ENCODE assay signal across 27 cellular contexts in genomic region chrX:153988493-153988892, GRCh38. TPM values are rescaled to one million over a fixed set of nuclear protein-coding genes. Genes with fewer than 3 reads are reported as not detected.
"Had no signal": no experiment of that assay in that cellular context is flagged by ENCODE, and none has a peak within 500 bp of the region (broad histone marks: within the 10 kb centered on the region; RNA-seq: fewer than 3 reads in every experiment).

No MANE protein-coding gene starts in this region.

- H3K27me3 ChIP-seq: sigmoid colon, transverse colon had no signal

- DNase-seq: activated CD4-positive, alpha-beta T cell treated with anti-CD3 and anti-CD28 coated beads, Interleukin-2, amount 50 U/mL, for 1 hour; activated effector memory CD4-positive, alpha-beta T cell treated with Interleukin-2 at 50 U/mL for 16 hours; activated T-cell treated with anti-CD3 and anti-CD28 coated beads, Interleukin-2, amount 50 U/mL, for 72 hours; effector memory CD8-positive, alpha-beta T cell; foreskin melanocyte; kidney; naive thymus-derived CD4-positive, alpha-beta T cell; occipital lobe; sigmoid colon; stimulated activated CD4-positive, alpha-beta T cell treated with anti-CD3 and anti-CD28 coated beads, Interleukin-15, amount 100 ng/mL, for 24 hours; T-cell; transverse colon had no signal

- ATAC-seq: activated CD4-positive, CD25-positive, alpha-beta regulatory T cell treated with anti-CD3 and anti-CD28 coated beads, Interleukin-2, amount 50 U/mL, for 24 hours; activated T-cell treated with anti-CD3 and anti-CD28 coated beads, Interleukin-2, amount 50 U/mL, for 72 hours; effector memory CD8-positive, alpha-beta T cell; esophagus mucosa; left lobe of liver; naive thymus-derived CD4-positive, alpha-beta T cell; stimulated activated memory B cell treated with anti-CD40 and anti-IgM and Interleukin-4, amounts not matched to agents 10 μg/mL and 1 μg/mL and 100 μg/mL, for 72 hours; T-cell had no signal

- H3K9me3 Mint-ChIP-seq: activated naive CD4-positive, alpha-beta T cell treated with anti-CD3 and anti-CD28 coated beads, Interleukin-2, amount 50 U/mL, for 24 hours; activated T-cell treated with anti-CD3 and anti-CD28 coated beads, Interleukin-2, amount 50 U/mL, for 72 hours; central memory CD8-positive, alpha-beta T cell; effector memory CD8-positive, alpha-beta T cell; neural crest cell; stimulated activated memory B cell treated with anti-CD40 and anti-IgM and Interleukin-4, amounts not matched to agents 10 μg/mL and 1 μg/mL and 100 μg/mL, for 72 hours; T-cell; T-helper 2 cell treated with Interferon-gamma antibody and Interleukin-4, amounts not matched to agents 5 μg/mL and 100 μg/mL, for 36 hours had no signal

- H3K36me3 ChIP-seq: sigmoid colon, transverse colon had no signal

- H3K27me3 Mint-ChIP-seq: activated naive CD4-positive, alpha-beta T cell treated with anti-CD3 and anti-CD28 coated beads, Interleukin-2, amount 50 U/mL, for 24 hours; central memory CD8-positive, alpha-beta T cell; effector memory CD8-positive, alpha-beta T cell; naive thymus-derived CD4-positive, alpha-beta T cell; stimulated activated memory B cell treated with anti-CD40 and anti-IgM and Interleukin-4, amounts not matched to agents 10 μg/mL and 1 μg/mL and 100 μg/mL, for 72 hours had no signal

- H3K9me3 ChIP-seq: sigmoid colon, transverse colon had no signal

- H3K4me3 Mint-ChIP-seq: activated naive CD4-positive, alpha-beta T cell treated with anti-CD3 and anti-CD28 coated beads, Interleukin-2, amount 50 U/mL, for 24 hours; activated T-cell treated with anti-CD3 and anti-CD28 coated beads, Interleukin-2, amount 50 U/mL, for 72 hours; central memory CD8-positive, alpha-beta T cell; effector memory CD8-positive, alpha-beta T cell; neural crest cell; stimulated activated memory B cell treated with anti-CD40 and anti-IgM and Interleukin-4, amounts not matched to agents 10 μg/mL and 1 μg/mL and 100 μg/mL, for 72 hours had no signal

- FAIRE-seq: astrocyte, colon, endothelial cell of umbilical vein, kidney, urothelium cell line had no signal

- H3K36me3 Mint-ChIP-seq: activated naive CD4-positive, alpha-beta T cell treated with anti-CD3 and anti-CD28 coated beads, Interleukin-2, amount 50 U/mL, for 24 hours; naive thymus-derived CD4-positive, alpha-beta T cell; stimulated activated memory B cell treated with anti-CD40 and anti-IgM and Interleukin-4, amounts not matched to agents 10 μg/mL and 1 μg/mL and 100 μg/mL, for 72 hours; T-cell had no signal

- H3K4me1 ChIP-seq: sigmoid colon had no signal

- H3K4me3 ChIP-seq: lung, sigmoid colon, smooth muscle cell, transverse colon had no signal

- H3K27ac ChIP-seq: sigmoid colon, transverse colon, VCaP had no signal

- H3K27ac Mint-ChIP-seq: activated T-cell treated with anti-CD3 and anti-CD28 coated beads, Interleukin-2, amount 50 U/mL, for 72 hours; effector memory CD8-positive, alpha-beta T cell; stimulated activated memory B cell treated with anti-CD40 and anti-IgM and Interleukin-4, amounts not matched to agents 10 μg/mL and 1 μg/mL and 100 μg/mL, for 72 hours; T-helper 2 cell treated with Interferon-gamma antibody and Interleukin-4, amounts not matched to agents 5 μg/mL and 100 μg/mL, for 36 hours had no signal

- H3K4me2 ChIP-seq: smooth muscle cell had no signal

RNA-seq across cellular contexts. Expression of gene RENBP, which starts 44.0 kb away (rescaled TPM):
- total RNA-seq: smooth muscle cell had no signal
